In genomic region chr4:87853108-87853507, GRCh38 we compare ENCODE assay signal across 8 cellular contexts. TPM values are rescaled to one million over a fixed set of nuclear protein-coding genes. Genes with fewer than 3 reads are reported as not detected.
DNase-seq lines count a peak whose midpoint lies in the region; ATAC-seq, FAIRE-seq and TF ChIP-seq lines count a peak whose summit lies in the region.

No MANE protein-coding gene starts in this region.

- no peaks in the 10 kb centered on the region for H3K36me3 Mint-ChIP-seq in Caco-2 (ENCODE audit: insufficient read depth, unreplicated experiment)
- no peaks in the 10 kb centered on the region for H3K36me3 Mint-ChIP-seq in activated naive CD4-positive, alpha-beta T cell treated with anti-CD3 and anti-CD28 coated beads, Interleukin-2, amount 10 ng/mL, durations not matched to agents 7 days and 5 days

- no peaks in the 10 kb centered on the region for H3K9me3 ChIP-seq in Caco-2
- H3K9me3 ChIP-seq in Peyer's patch, result no peaks in the 10 kb centered on the region

- FAIRE-seq in HTR-8/SVneo (lab: Jason Lieb, UNC), result no peak

- POLR2A ChIA-PET in Caco-2 (lab: Charles Lee), result interaction anchor here (0.7 kb wide), 1 partner anchor 62 kb away, joined by 4 read pairs; no protein-coding TSS in a partner anchor

- intact Hi-C loops in Caco-2 (cut with micrococcal nuclease; ENCODE audit: unreplicated experiment), result loop anchor here (1.0 kb wide), 2 partner anchors 120 to 132 kb away; no protein-coding TSS in a partner anchor

- H3K4me1 Mint-ChIP-seq in Caco-2 (ENCODE audit: low read depth, unreplicated experiment), result peaks cover 24% of the 10 kb centered on the region
- peaks cover 10% of the 10 kb centered on the region for H3K4me1 Mint-ChIP-seq in activated naive CD4-positive, alpha-beta T cell treated with anti-CD3 and anti-CD28 coated beads, Interleukin-2, amount 10 ng/mL, durations not matched to agents 7 days and 5 days

- CTCF ChIA-PET in Caco-2 (lab: Charles Lee), result interaction anchor here (0.6 to 1.4 kb wide), 16 partner anchors 10 to 702 kb away, joined by 3 to 43 read pairs (median 4); no protein-coding TSS in a partner anchor
- CTCF ChIA-PET in activated naive CD4-positive, alpha-beta T cell treated with anti-CD3 and anti-CD28 coated beads, Interleukin-2, amount 10 ng/mL, durations not matched to agents 7 days and 5 days (lab: Charles Lee), result interaction anchor here (0.9 to 3.9 kb wide), 12 partner anchors 11 to 463 kb away, joined by 3 to 52 read pairs (median 4); partner anchors contain the start of genes HSD17B11 and SPP1

- H3K27ac ChIP-seq in Peyer's patch, result no peak overlapping the region

- no peak overlapping the region for H3K27ac Mint-ChIP-seq in Caco-2 (ENCODE audit: unreplicated experiment)
- H3K27ac Mint-ChIP-seq in activated naive CD4-positive, alpha-beta T cell treated with anti-CD3 and anti-CD28 coated beads, Interleukin-2, amount 10 ng/mL, durations not matched to agents 7 days and 5 days, result no peak overlapping the region

- DNase-seq in Caco-2, result peak in 1 of 2 experiments; percentile 43
- no peak for DNase-seq in HFF-Myc (ENCODE audit: extremely low read depth, low read depth)
- DNase-seq in Peyer's patch, result no peak
- peak; percentile 20 for DNase-seq in fibroblast of gingiva (ENCODE audit: low read depth)
- peak; percentile 82 for DNase-seq in renal cortical epithelial cell (ENCODE audit: low read depth)
- no peak for DNase-seq in HTR-8/SVneo (ENCODE audit: insufficient read length, low spot score)
- no peak for DNase-seq in activated naive CD4-positive, alpha-beta T cell treated with anti-CD3 and anti-CD28 coated beads, Interleukin-2, amount 10 ng/mL, durations not matched to agents 7 days and 5 days

- H3K9me3 Mint-ChIP-seq in Caco-2 (ENCODE audit: unreplicated experiment), result peaks cover under 1% of the 10 kb centered on the region
- no peaks in the 10 kb centered on the region for H3K9me3 Mint-ChIP-seq in activated naive CD4-positive, alpha-beta T cell treated with anti-CD3 and anti-CD28 coated beads, Interleukin-2, amount 10 ng/mL, durations not matched to agents 7 days and 5 days

- no peaks in the 10 kb centered on the region for H3K36me3 ChIP-seq in Caco-2 (ENCODE audit: control insufficient read depth, insufficient read depth, low read length)
- H3K36me3 ChIP-seq in Peyer's patch, result no peaks in the 10 kb centered on the region

- no peak overlapping the region for H3K4me3 Mint-ChIP-seq in Caco-2 (ENCODE audit: unreplicated experiment)
- H3K4me3 Mint-ChIP-seq in activated naive CD4-positive, alpha-beta T cell treated with anti-CD3 and anti-CD28 coated beads, Interleukin-2, amount 10 ng/mL, durations not matched to agents 7 days and 5 days, result no peak overlapping the region

- peaks cover 12% of the 10 kb centered on the region for H3K4me1 ChIP-seq in Caco-2
- H3K4me1 ChIP-seq in Peyer's patch, result peaks cover 0 to 4% (median 0%) of the 10 kb centered on the region in 4 donors

- BruUV-seq in Caco-2 (replicated peaks; lab: Mats Ljungman, UMichigan), result no TSS peak

- no peak overlapping the region for H3K4me3 ChIP-seq in Caco-2 (ENCODE audit: low read depth, low read length)
- H3K4me3 ChIP-seq in HFF-Myc (replicated peaks; ENCODE audit: low read depth, low read length), result no peak overlapping the region
- H3K4me3 ChIP-seq in Peyer's patch, result no peak overlapping the region

- no peak for ATAC-seq in GM18909 (IDR thresholded peaks at IDR 0.05; ENCODE audit: poor library complexity, unreplicated experiment)

- TF ChIP-seq POLR2A in Peyer's patch (IDR thresholded peaks at IDR 0.05), result no peak

- TF ChIP-seq CTCF in Caco-2 (IDR thresholded peaks at IDR 0.05; ENCODE audit: insufficient read depth in 1 of 2, low read depth in 1 of 2, low read length in 1 of 2, severe bottlenecking in 1 of 2, unreplicated experiment in 1 of 2) (peak; percentile 36 to 56), HFF-Myc (IDR thresholded peaks at IDR 0.05; ENCODE audit: low read depth, low read length, missing control alignments) (peak; percentile 26), Peyer's patch (IDR thresholded peaks at IDR 0.05) (peak in 4 of 6 experiments; percentile 20 to 48 (median 38))

- H3K27me3 Mint-ChIP-seq in Caco-2 (ENCODE audit: insufficient read depth, unreplicated experiment), result no peaks in the 10 kb centered on the region
- H3K27me3 Mint-ChIP-seq in activated naive CD4-positive, alpha-beta T cell treated with anti-CD3 and anti-CD28 coated beads, Interleukin-2, amount 10 ng/mL, durations not matched to agents 7 days and 5 days, result peaks cover 9% of the 10 kb centered on the region

- H3K27me3 ChIP-seq in Caco-2 (replicated peaks; ENCODE audit: control insufficient read depth, insufficient read depth, low read length), result no peaks in the 10 kb centered on the region
- H3K27me3 ChIP-seq in Peyer's patch, result no peaks in the 10 kb centered on the region

RNA-seq across cellular contexts. Expression of gene MEPE, which starts 20.3 kb away (rescaled TPM):
- total RNA-seq in Caco-2 (2022), result not detected in 2 replicates
- total RNA-seq in Peyer's patch, result not detected
- total RNA-seq in renal cortical epithelial cell, result not detected in 2 replicates

RNA-seq across cellular contexts. Expression of gene IBSP, which starts 53.8 kb away (rescaled TPM):
- total RNA-seq in Caco-2 (2022) (not detected in 2 replicates), Peyer's patch (not detected), renal cortical epithelial cell (not detected in 2 replicates)

Comparison
In these comparisons a context has a peak if more than half of its experiments do, and no peak if none do; other contexts are left out.
1. DNase-seq: peak in fibroblast of gingiva (single experiment) and renal cortical epithelial cell (single experiment); none in HFF-Myc (single experiment), Peyer's patch (0 of 3), HTR-8/SVneo (single experiment) and activated naive CD4-positive, alpha-beta T cell treated with anti-CD3 and anti-CD28 coated beads, Interleukin-2, amount 10 ng/mL, durations not matched to agents 7 days and 5 days (single experiment).
2. Peak in every context shown above with its lines, with median percentiles within 50 percentile points of each other: CTCF ChIP-seq.